In the genomic region with DNA sequence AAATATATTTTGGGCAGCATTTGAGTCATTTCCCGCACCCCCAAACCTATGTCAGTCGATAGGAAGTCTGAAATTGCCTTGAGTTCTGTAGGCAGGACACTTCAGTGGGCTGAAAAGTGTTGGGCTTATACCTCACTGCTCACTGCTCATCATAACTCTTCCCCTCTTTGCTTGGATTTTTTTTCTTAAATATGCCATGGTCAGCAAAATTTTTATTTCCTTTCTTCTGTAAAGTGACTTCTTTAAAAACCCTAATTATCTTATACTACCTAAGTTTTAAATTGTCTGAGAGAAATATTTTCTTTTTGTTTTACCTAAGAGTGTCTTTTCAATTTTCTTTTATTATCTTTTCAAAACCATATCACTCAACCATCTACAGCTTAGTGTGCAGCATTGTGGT, we compare ENCODE assay signal across 23 cellular contexts.
"Had no signal": no experiment of that assay in that cellular context is flagged by ENCODE, and none has a peak within 500 bp of the region (broad histone marks: within the 10 kb centered on the region; RNA-seq: fewer than 3 reads in every experiment).

No MANE protein-coding gene starts in this region.

- H3K36me3 ChIP-seq: SJSA1 had no signal

- DNase-seq: Kasumi-1, MM.1S, NCI-H1092 treated with DMSO at 0.1 percent for 48 hours, NCI-H1436, NCI-H187, NCI-H2029, NCI-H2081 treated with DMSO at 0.1 percent for 48 hours, NCI-H2171, NCI-H226, NCI-H446, NCI-H510A, NCI-H524 treated with DMSO at 0.1 percent for 48 hours, NCI-H69, NCI-H774, Right ventricle myocardium superior, RPMI8226, SIG-M5 had no signal

- H3K4me3 ChIP-seq: SJSA1, SK-N-MC had no signal

- H3K27ac ChIP-seq: HL-60, KMS-11, SJSA1, SK-N-MC had no signal

- H3K4me2 ChIP-seq: KMS-11 had no signal

- H3K4me1 ChIP-seq: SJSA1 had no signal

- FAIRE-seq: HTR-8/SVneo, RCC 7860 had no signal

- H3K27me3 ChIP-seq: SJSA1 had no signal

- H3K9ac ChIP-seq: KMS-11 had no signal

- H3K9me3 ChIP-seq: SJSA1 had no signal
